ENCODE assay signal across 25 cellular contexts in the genomic region with DNA sequence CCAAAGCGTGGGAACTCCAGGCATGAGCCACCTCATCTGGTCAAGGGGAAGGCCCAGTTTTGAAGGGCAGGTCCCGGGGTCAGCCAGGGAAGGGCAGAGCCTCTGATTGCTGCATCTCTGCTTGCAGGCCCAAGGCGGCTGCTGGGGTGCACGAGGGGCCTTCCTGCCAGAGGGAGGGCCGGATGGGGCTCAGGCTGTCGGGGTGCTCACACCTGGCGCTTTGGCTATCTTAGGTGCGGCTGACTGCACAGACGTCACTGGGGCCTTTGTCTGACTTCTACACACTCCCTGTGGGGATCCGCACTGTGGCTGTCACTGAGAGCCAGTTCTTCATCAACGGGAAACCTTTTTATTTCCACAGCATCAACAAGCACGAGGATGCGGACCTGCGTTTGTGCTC.
"Had no signal": no experiment of that assay in that cellular context is flagged by ENCODE, and none has a peak within 500 bp of the region (broad histone marks: within the 10 kb centered on the region; RNA-seq: fewer than 3 reads in every experiment).

No MANE protein-coding gene starts in this region.

- H3K9me3 ChIP-seq: colonic mucosa, gastrocnemius medialis had no signal

- H3K4me1 Mint-ChIP-seq: endodermal cell had no signal

- H3K27ac ChIP-seq: colonic mucosa, coronary artery, dorsolateral prefrontal cortex, epithelial cell of prostate, esophagus muscularis mucosa, esophagus squamous epithelium, foreskin keratinocyte, gastrocnemius medialis, gastroesophageal sphincter, heart left ventricle, heart right ventricle had no signal

- ATAC-seq: effector memory CD8-positive, alpha-beta T cell; esophagus mucosa; foreskin keratinocyte; gastrocnemius medialis; gastroesophageal sphincter; heart left ventricle; heart right ventricle had no signal

- DNase-seq: colonic mucosa; cortex of kidney; dermis blood vessel endothelial cell; dorsolateral prefrontal cortex; effector CD4-positive, alpha-beta T cell; effector CD8-positive, alpha-beta T cell; effector memory CD4-positive, alpha-beta T cell; effector memory CD8-positive, alpha-beta T cell; endodermal cell; erythroblast; esophagus squamous epithelium; foreskin fibroblast; foreskin keratinocyte; foreskin melanocyte; gastrocnemius medialis; glutamatergic neuron; head of caudate nucleus; heart left ventricle; heart right ventricle had no signal

- H3K36me3 ChIP-seq: colonic mucosa, esophagus muscularis mucosa, esophagus squamous epithelium, gastrocnemius medialis, gastroesophageal sphincter, heart left ventricle, heart right ventricle had no signal

- H3K27me3 Mint-ChIP-seq: dendritic cell treated with granulocyte-macrophage colony-stimulating factor and Interleukin-4, amounts not matched to agents 40 ng/mL and 50 ng/mL, for 4 days; effector memory CD8-positive, alpha-beta T cell had no signal

- H3K27ac Mint-ChIP-seq: dendritic cell treated with granulocyte-macrophage colony-stimulating factor and Interleukin-4, amounts not matched to agents 40 ng/mL and 50 ng/mL, for 4 days; effector memory CD8-positive, alpha-beta T cell; endodermal cell had no signal

- H3K4me3 Mint-ChIP-seq: dendritic cell treated with granulocyte-macrophage colony-stimulating factor and Interleukin-4, amounts not matched to agents 40 ng/mL and 50 ng/mL, for 4 days; effector memory CD8-positive, alpha-beta T cell; endodermal cell had no signal

- H3K4me1 ChIP-seq: colonic mucosa, esophagus muscularis mucosa, esophagus squamous epithelium, foreskin keratinocyte, gastrocnemius medialis, gastroesophageal sphincter, heart left ventricle, heart right ventricle had no signal

- H3K27me3 ChIP-seq: colonic mucosa, dorsolateral prefrontal cortex, esophagus muscularis mucosa, esophagus squamous epithelium, foreskin keratinocyte, gastrocnemius medialis, gastroesophageal sphincter, heart left ventricle, heart right ventricle had no signal

- H3K4me3 ChIP-seq: colonic mucosa, coronary artery, dorsolateral prefrontal cortex, esophagus muscularis mucosa, esophagus squamous epithelium, gastrocnemius medialis, gastroesophageal sphincter, heart left ventricle, heart right ventricle had no signal
